12 cellular contexts compared by ENCODE assay signal in genomic region chr16:84765606-84766580, GRCh38. TPM values are rescaled to one million over a fixed set of nuclear protein-coding genes. Genes with fewer than 3 reads are reported as not detected.
A peak's percentile ranks its signal among the peaks of the same experiment; 100 is the strongest.
DNase-seq lines count a peak whose midpoint lies in the region; ATAC-seq and TF ChIP-seq lines count a peak whose summit lies in the region.
"Had no signal": no experiment of that assay in that cellular context is flagged by ENCODE, and none has a peak within 500 bp of the region (broad histone marks: within the 10 kb centered on the region; RNA-seq: fewer than 3 reads in every experiment).

No MANE protein-coding gene starts in this region.

- H3K9me3 Mint-ChIP-seq in glutamatergic neuron (ENCODE audit: unreplicated experiment) = peaks cover 4% of the 10 kb centered on the region

- peaks cover 73% of the 10 kb centered on the region for H3K36me3 ChIP-seq in right atrium auricular region
- peaks cover 0 to 79% (median 17%) of the 10 kb centered on the region in 3 donors for H3K36me3 ChIP-seq in tibial nerve

- H3K27me3 ChIP-seq in right atrium auricular region = no peaks in the 10 kb centered on the region
- no peaks in the 10 kb centered on the region for H3K27me3 ChIP-seq in tibial nerve
- H3K27me3 ChIP-seq: upper lobe of right lung had no signal

- H3K4me1 Mint-ChIP-seq in glutamatergic neuron (ENCODE audit: low read depth, unreplicated experiment) = peaks cover 12% of the 10 kb centered on the region

- TF ChIP-seq CTCF in right atrium auricular region (IDR thresholded peaks at IDR 0.05) = no peak
- no peak for TF ChIP-seq CTCF in glutamatergic neuron (IDR thresholded peaks at IDR 0.05; ENCODE audit: partially characterized antibody, unreplicated experiment)
- TF ChIP-seq CTCF in tibial nerve (IDR thresholded peaks at IDR 0.05) = no peak

- no peak for DNase-seq in right atrium auricular region (ENCODE audit: low spot score)
- no peak for DNase-seq in left ventricle myocardium superior
- peak; percentile 21 for DNase-seq in activated CD4-positive, alpha-beta T cell treated with anti-CD3 and anti-CD28 coated beads, Interleukin-2, amount 50 U/mL, for 1 hour
- no peak for DNase-seq in glutamatergic neuron
- no peak for DNase-seq in tibial nerve (ENCODE audit: low spot score in 2 of 2)
- DNase-seq in T1000 (lab: John Stamatoyannopoulos, UW) = no peak
- no peak for DNase-seq in Ammon's horn (ENCODE audit: low spot score)
- DNase-seq in NCI-H2107 treated with DMSO at 0.1 percent for 48 hours (lab: John Stamatoyannopoulos, UW; ENCODE audit: unreplicated experiment) = no peak
- DNase-seq: cerebellar nuclear complex, NCI-H1048, NCI-H446, upper lobe of right lung had no signal

- H3K4me3 ChIP-seq in right atrium auricular region = no peak overlapping the region
- no peak overlapping the region for H3K4me3 ChIP-seq in tibial nerve
- H3K4me3 ChIP-seq: upper lobe of right lung had no signal

- H3K27me3 Mint-ChIP-seq in glutamatergic neuron (ENCODE audit: unreplicated experiment) = peaks cover 2% of the 10 kb centered on the region

- no peaks in the 10 kb centered on the region for H3K4me1 ChIP-seq in right atrium auricular region
- H3K4me1 ChIP-seq in tibial nerve = peaks cover 0 to 19% (median 0%) of the 10 kb centered on the region in 4 donors

- peak overlapping the region; percentile 10 to 15 for H3K27ac ChIP-seq in right atrium auricular region
- H3K27ac ChIP-seq in tibial nerve = peak overlapping the region in 3 of 4 donors; percentile 13 to 66 (median 42)
- H3K27ac ChIP-seq: upper lobe of right lung had no signal

- no peak for TF ChIP-seq EP300 in tibial nerve (IDR thresholded peaks at IDR 0.05)

- H3K9me3 ChIP-seq in right atrium auricular region (no peaks in the 10 kb centered on the region), tibial nerve (no peaks in the 10 kb centered on the region)
- H3K9me3 ChIP-seq: upper lobe of right lung had no signal

- H3K36me3 Mint-ChIP-seq in glutamatergic neuron (ENCODE audit: unreplicated experiment) = peaks cover 15% of the 10 kb centered on the region

- intact Hi-C loops in left ventricle myocardium superior (cut with micrococcal nuclease) = no loop called here

- no peak for ATAC-seq in left ventricle myocardium superior
- ATAC-seq: upper lobe of right lung had no signal

- 78 to 89% methylated on average over 17 of the region's 17 CpGs for WGBS in tibial nerve, 2 donors

- peak overlapping the region; percentile 62 for H3K27ac Mint-ChIP-seq in glutamatergic neuron (ENCODE audit: unreplicated experiment)

- no peak overlapping the region for H3K4me3 Mint-ChIP-seq in glutamatergic neuron (ENCODE audit: unreplicated experiment)

- TF ChIP-seq POLR2A in tibial nerve (IDR thresholded peaks at IDR 0.05) = no peak

RNA-seq across cellular contexts. Expression of gene CRISPLD2, which starts 53.9 kb away (rescaled TPM):
- 10 to 100 TPM; 58.4 to 76.4 TPM for total RNA-seq in right atrium auricular region
- total RNA-seq in left ventricle myocardium superior = 29.1 TPM
- 9.0 TPM for total RNA-seq in glutamatergic neuron (ENCODE audit: unreplicated experiment)
- total RNA-seq in tibial nerve = 100 to 1,000 TPM; 136 to 232 (median 207) TPM
